ENCODE assay signal across 7 cellular contexts in the genomic region with DNA sequence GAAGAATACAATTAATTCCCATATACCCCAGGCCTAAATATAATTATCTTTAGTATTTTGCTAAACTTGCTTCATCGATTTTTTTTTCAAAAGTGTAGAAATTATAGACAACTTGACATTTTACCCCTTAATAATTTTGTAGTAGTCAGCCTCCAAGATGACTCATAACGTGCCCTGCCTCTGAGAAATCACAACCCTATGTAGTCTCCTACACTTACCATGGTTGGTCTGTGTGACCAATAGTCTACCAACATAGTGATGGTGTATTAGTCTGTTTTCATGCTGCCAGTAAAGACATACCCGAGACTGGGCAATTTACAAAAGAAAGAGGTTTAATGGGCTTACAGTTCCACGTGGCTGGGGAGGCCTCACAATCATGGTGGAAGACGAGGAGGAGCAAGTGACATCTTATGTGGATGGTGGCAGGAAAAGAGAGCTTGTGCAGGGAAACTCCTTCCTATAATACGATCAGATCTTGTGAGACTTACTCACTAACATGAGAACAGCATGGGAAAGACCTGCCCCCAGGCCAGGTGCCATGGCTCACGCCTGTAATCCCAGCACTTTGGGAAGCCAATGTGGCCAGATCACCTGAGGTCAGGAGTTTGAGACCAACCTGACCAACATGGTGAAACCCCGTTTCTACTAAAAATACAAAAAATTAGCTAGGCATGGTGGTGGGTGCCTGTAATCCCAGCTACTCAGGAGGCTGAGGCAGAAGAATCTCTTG. TPM values are rescaled to one million over a fixed set of nuclear protein-coding genes. Genes with fewer than 3 reads are reported as not detected.
DNase-seq lines count a peak whose midpoint lies in the region; ATAC-seq and TF ChIP-seq lines count a peak whose summit lies in the region.
"Not testable (repeated sequence)": the region's sequence is repeated elsewhere in the genome, so short reads cannot be mapped to it uniquely, and the experiment has no call there.

No MANE protein-coding gene starts in this region.

- H3K4me1 Mint-ChIP-seq in brain, result peaks cover 32% of the 10 kb centered on the region
- H3K4me1 Mint-ChIP-seq in nephron, result peaks cover 53% of the 10 kb centered on the region

- not testable (repeated sequence) for H3K36me3 Mint-ChIP-seq in brain; nephron (ENCODE audit: low read depth)

- peak; percentile 85 for ATAC-seq in GM18519 (IDR thresholded peaks at IDR 0.05; ENCODE audit: low FRiP score, unreplicated experiment)
- peak; percentile 68 for ATAC-seq in GM21526 (IDR thresholded peaks at IDR 0.05; ENCODE audit: low FRiP score, unreplicated experiment)
- peak; percentile 70 for ATAC-seq in HG02870 (IDR thresholded peaks at IDR 0.05; ENCODE audit: unreplicated experiment)
- ATAC-seq in HG03469 (IDR thresholded peaks at IDR 0.05; ENCODE audit: unreplicated experiment), result peak; percentile 85
- not testable (repeated sequence) for ATAC-seq in RWPE2 (ENCODE audit: low read depth)

- not testable (repeated sequence) for H3K4me3 ChIP-seq in RWPE2 (ENCODE audit: severe bottlenecking)

- H3K36me3 ChIP-seq in RWPE2 (ENCODE audit: low read depth), result not testable (repeated sequence)

- H3K4me1 ChIP-seq in RWPE2 (ENCODE audit: insufficient read depth, poor library complexity, severe bottlenecking), result peaks cover 30% of the 10 kb centered on the region

- DNase-seq in RWPE2 (ENCODE audit: low spot score), result not testable (repeated sequence)

- peak overlapping the region in 1 of 5 experiments; percentile 8 for H3K4me3 Mint-ChIP-seq in brain
- H3K4me3 Mint-ChIP-seq in nephron, result peak overlapping the region in 1 of 3 experiments; percentile 1

- not testable (repeated sequence) for H3K9me3 ChIP-seq in RWPE2 (ENCODE audit: severe bottlenecking)

- H3K27ac ChIP-seq in RWPE2 (ENCODE audit: poor library complexity, severe bottlenecking), result peak overlapping the region; percentile 87

- not testable (repeated sequence) for H3K27me3 ChIP-seq in RWPE2 (ENCODE audit: insufficient read depth, poor library complexity, severe bottlenecking)

- not testable (repeated sequence) for TF ChIP-seq CTCF in RWPE2 (IDR thresholded peaks at IDR 0.05; ENCODE audit: poor library complexity, severe bottlenecking); brain (conservative IDR thresholded peaks at IDR 0.05); nephron (IDR thresholded peaks at IDR 0.05; ENCODE audit: unreplicated experiment in 3 of 3)

- H3K9me3 Mint-ChIP-seq in brain, nephron: not testable (repeated sequence)

- H3K27me3 Mint-ChIP-seq in brain, result peaks cover 11% of the 10 kb centered on the region
- H3K27me3 Mint-ChIP-seq in nephron (ENCODE audit: low read depth), result not testable (repeated sequence)

- H3K27ac Mint-ChIP-seq in brain, result peak overlapping the region in 4 of 5 experiments; percentile 7 to 49 (median 35)
- H3K27ac Mint-ChIP-seq in nephron, result peak overlapping the region; percentile 89 to 95 (median 94)

RNA-seq across cellular contexts. Expression of a gene that starts 3.3 kb away (rescaled TPM):
- 86.0 TPM for polyA plus RNA-seq in brain (ENCODE audit: insufficient read depth, low read depth, low replicate concordance)

RNA-seq across cellular contexts. Expression of a gene that starts 42.5 kb away (rescaled TPM):
- 160 TPM for polyA plus RNA-seq in brain (ENCODE audit: insufficient read depth, low read depth, low replicate concordance)
